In genomic region chr2:119232666-119232993, GRCh38 we compare ENCODE assay signal across 1 cellular context.
TF ChIP-seq lines count a peak whose summit lies in the region.

No MANE protein-coding gene starts in this region.

TF ChIP-seq in IMR-90, 13 proteins besides CTCF, POLR2A, EP300 and RAD21 (continued from another document):
- TF ChIP-seq ELK1 (IDR thresholded peaks at IDR 0.05; ENCODE audit: borderline replicate concordance, low read depth, low read length) (no peak), USF2 (IDR thresholded peaks at IDR 0.05; ENCODE audit: low read depth, low read length) (no peak), MXI1 (IDR thresholded peaks at IDR 0.05; ENCODE audit: borderline replicate concordance, low read depth, low read length) (no peak), RCOR1 (IDR thresholded peaks at IDR 0.05; ENCODE audit: insufficient replicate concordance, low read length) (no peak)
